Comparison of ENCODE assay signal across 21 cellular contexts in genomic region chr17:64053101-64053500, GRCh38. TPM values are rescaled to one million over a fixed set of nuclear protein-coding genes. Genes with fewer than 3 reads are reported as not detected.
DNase-seq lines count a peak whose midpoint lies in the region; ATAC-seq and TF ChIP-seq lines count a peak whose summit lies in the region.
"Had no signal": no experiment of that assay in that cellular context is flagged by ENCODE, and none has a peak within 500 bp of the region (broad histone marks: within the 10 kb centered on the region; RNA-seq: fewer than 3 reads in every experiment).

No MANE protein-coding gene starts in this region.

- no peak for TF ChIP-seq POLR2A in prostate gland (IDR thresholded peaks at IDR 0.05)

- no peak overlapping the region for H3K27ac ChIP-seq in CD8-positive, alpha-beta T cell (ENCODE audit: low read depth, low read length)
- H3K27ac ChIP-seq in prostate gland, result no peak overlapping the region
- H3K27ac ChIP-seq: BLaER1 treated with 17β-estradiol and CSF1 and Interleukin-3, amounts not matched to agents 10 nM and 100 nM; SJSA1 had no signal

- CTCF ChIA-PET in CD8-positive, alpha-beta T cell (lab: Charles Lee), result interaction anchor here (0.5 to 9.1 kb wide), 6 partner anchors 11 to 385 kb away, joined by 3 to 93 read pairs (median 4); partner anchors contain the start of genes ERN1 and GH1

- no peaks in the 10 kb centered on the region for H3K27me3 ChIP-seq in CD8-positive, alpha-beta T cell (ENCODE audit: insufficient read depth, low read length)
- no peaks in the 10 kb centered on the region for H3K27me3 ChIP-seq in prostate gland (replicated peaks; ENCODE audit: insufficient read depth)
- H3K27me3 ChIP-seq: BLaER1 treated with 17β-estradiol and CSF1 and Interleukin-3, amounts not matched to agents 10 nM and 100 nM; SJSA1 had no signal

- POLR2A ChIA-PET in CD8-positive, alpha-beta T cell (lab: Charles Lee), result interaction anchor here (0.6 to 4.2 kb wide), 4 partner anchors 27 to 93 kb away, joined by 4 to 28 read pairs (median 12); partner anchors contain the start of gene ERN1

- no peaks in the 10 kb centered on the region for H3K27me3 Mint-ChIP-seq in T-helper 2 cell treated with Interferon-gamma antibody and Interleukin-4, amounts not matched to agents 5 μg/mL and 100 μg/mL, for 36 hours (ENCODE audit: low read depth)
- no peaks in the 10 kb centered on the region for H3K27me3 Mint-ChIP-seq in CD8-positive, alpha-beta T cell (ENCODE audit: low read depth)
- H3K27me3 Mint-ChIP-seq in activated T-helper 17 cell treated with anti-CD3 and anti-CD28 coated beads, Interleukin-2, amount 50 U/mL, for 72 hours, result no peaks in the 10 kb centered on the region
- no peaks in the 10 kb centered on the region for H3K27me3 Mint-ChIP-seq in natural killer cell treated with Interleukin-12 subunit alpha and Interleukin-12 subunit beta and Interleukin-15 and Interleukin-18, amount 100 ng/mL, for 72 hours
- H3K27me3 Mint-ChIP-seq: IgD-negative memory B cell had no signal

- DNase-seq in T-helper 2 cell treated with Interferon-gamma antibody and Interleukin-4, amounts not matched to agents 5 μg/mL and 100 μg/mL, for 36 hours (ENCODE audit: low spot score), result no peak
- no peak for DNase-seq in T-helper 2 cell
- DNase-seq in CD8-positive, alpha-beta T cell, result no peak
- no peak for DNase-seq in natural killer cell treated with Interleukin-12 subunit alpha and Interleukin-12 subunit beta and Interleukin-15 and Interleukin-18, amount 100 ng/mL, for 72 hours (ENCODE audit: low spot score)
- DNase-seq in NCI-H1417 treated with DMSO at 0.1 percent for 48 hours (lab: John Stamatoyannopoulos, UW), result no peak
- DNase-seq in prostate gland (ENCODE audit: low spot score), result no peak
- DNase-seq: 8988T, EL, GF-D8, MV-4-11, NCI-H1694 treated with DMSO at 0.1 percent for 48 hours, NCI-H2081 treated with DMSO at 0.1 percent for 48 hours, NCI-H2171 treated with DMSO at 0.1 percent for 48 hours, NCI-H524 treated with DMSO at 0.1 percent for 48 hours, OCI-M1 had no signal

- peaks cover 59% of the 10 kb centered on the region for H3K4me1 Mint-ChIP-seq in T-helper 2 cell treated with Interferon-gamma antibody and Interleukin-4, amounts not matched to agents 5 μg/mL and 100 μg/mL, for 36 hours (ENCODE audit: low read depth)
- peaks cover 46% of the 10 kb centered on the region for H3K4me1 Mint-ChIP-seq in CD8-positive, alpha-beta T cell (ENCODE audit: low read depth)
- peaks cover 30% of the 10 kb centered on the region for H3K4me1 Mint-ChIP-seq in activated T-helper 17 cell treated with anti-CD3 and anti-CD28 coated beads, Interleukin-2, amount 50 U/mL, for 72 hours
- H3K4me1 Mint-ChIP-seq in natural killer cell treated with Interleukin-12 subunit alpha and Interleukin-12 subunit beta and Interleukin-15 and Interleukin-18, amount 100 ng/mL, for 72 hours (ENCODE audit: low read depth in 2 of 2), result peaks cover 33 to 54% of the 10 kb centered on the region in 2 donors

- intact Hi-C loops in CD8-positive, alpha-beta T cell (cut with DNase I, micrococcal nuclease), result no loop called here
- intact Hi-C loops in prostate gland (cut with DNase I), result loop anchor here (10.0 kb wide), 1 partner anchor 212 kb away; the partner anchor contains the start of gene TEX2

- peaks cover 2% of the 10 kb centered on the region for H3K36me3 ChIP-seq in CD8-positive, alpha-beta T cell (ENCODE audit: insufficient read depth, low read length)
- H3K36me3 ChIP-seq in prostate gland, result peaks cover 13 to 15% of the 10 kb centered on the region in 2 donors

- H3K4me1 ChIP-seq in CD8-positive, alpha-beta T cell (ENCODE audit: insufficient read depth, low read length), result peaks cover 35% of the 10 kb centered on the region
- H3K4me1 ChIP-seq in prostate gland (replicated peaks), result no peaks in the 10 kb centered on the region
- H3K4me1 ChIP-seq: SJSA1 had no signal

- H3K36me3 Mint-ChIP-seq in T-helper 2 cell treated with Interferon-gamma antibody and Interleukin-4, amounts not matched to agents 5 μg/mL and 100 μg/mL, for 36 hours (ENCODE audit: low read depth), result peaks cover 86% of the 10 kb centered on the region
- H3K36me3 Mint-ChIP-seq in CD8-positive, alpha-beta T cell, result peaks cover 87% of the 10 kb centered on the region
- H3K36me3 Mint-ChIP-seq in activated T-helper 17 cell treated with anti-CD3 and anti-CD28 coated beads, Interleukin-2, amount 50 U/mL, for 72 hours (ENCODE audit: low read depth), result peaks cover 100% of the 10 kb centered on the region
- peaks cover 44% of the 10 kb centered on the region for H3K36me3 Mint-ChIP-seq in natural killer cell treated with Interleukin-12 subunit alpha and Interleukin-12 subunit beta and Interleukin-15 and Interleukin-18, amount 100 ng/mL, for 72 hours

- no peaks in the 10 kb centered on the region for H3K9me3 Mint-ChIP-seq in T-helper 2 cell treated with Interferon-gamma antibody and Interleukin-4, amounts not matched to agents 5 μg/mL and 100 μg/mL, for 36 hours
- H3K9me3 Mint-ChIP-seq in CD8-positive, alpha-beta T cell, result no peaks in the 10 kb centered on the region
- H3K9me3 Mint-ChIP-seq in activated T-helper 17 cell treated with anti-CD3 and anti-CD28 coated beads, Interleukin-2, amount 50 U/mL, for 72 hours, result no peaks in the 10 kb centered on the region
- H3K9me3 Mint-ChIP-seq in natural killer cell treated with Interleukin-12 subunit alpha and Interleukin-12 subunit beta and Interleukin-15 and Interleukin-18, amount 100 ng/mL, for 72 hours, result no peaks in the 10 kb centered on the region

- H3K4me3 Mint-ChIP-seq in T-helper 2 cell treated with Interferon-gamma antibody and Interleukin-4, amounts not matched to agents 5 μg/mL and 100 μg/mL, for 36 hours, result no peak overlapping the region
- no peak overlapping the region for H3K4me3 Mint-ChIP-seq in CD8-positive, alpha-beta T cell
- no peak overlapping the region for H3K4me3 Mint-ChIP-seq in activated T-helper 17 cell treated with anti-CD3 and anti-CD28 coated beads, Interleukin-2, amount 50 U/mL, for 72 hours
- no peak overlapping the region for H3K4me3 Mint-ChIP-seq in natural killer cell treated with Interleukin-12 subunit alpha and Interleukin-12 subunit beta and Interleukin-15 and Interleukin-18, amount 100 ng/mL, for 72 hours
- H3K4me3 Mint-ChIP-seq: IgD-negative memory B cell had no signal

- TF ChIP-seq CTCF in CD8-positive, alpha-beta T cell (IDR thresholded peaks at IDR 0.05), result no peak
- no peak for TF ChIP-seq CTCF in prostate gland (IDR thresholded peaks at IDR 0.05)

- H3K27ac Mint-ChIP-seq in T-helper 2 cell treated with Interferon-gamma antibody and Interleukin-4, amounts not matched to agents 5 μg/mL and 100 μg/mL, for 36 hours, result peak overlapping the region; percentile 81
- H3K27ac Mint-ChIP-seq in CD8-positive, alpha-beta T cell, result peak overlapping the region; percentile 73
- H3K27ac Mint-ChIP-seq in activated T-helper 17 cell treated with anti-CD3 and anti-CD28 coated beads, Interleukin-2, amount 50 U/mL, for 72 hours, result peak overlapping the region; percentile 44
- peak overlapping the region; percentile 85 to 92 for H3K27ac Mint-ChIP-seq in natural killer cell treated with Interleukin-12 subunit alpha and Interleukin-12 subunit beta and Interleukin-15 and Interleukin-18, amount 100 ng/mL, for 72 hours
- H3K27ac Mint-ChIP-seq: IgD-negative memory B cell had no signal

- no peak overlapping the region for H3K4me3 ChIP-seq in CD8-positive, alpha-beta T cell (ENCODE audit: low read depth, low read length)
- no peak overlapping the region for H3K4me3 ChIP-seq in prostate gland
- H3K4me3 ChIP-seq: BLaER1 treated with 17β-estradiol and CSF1 and Interleukin-3, amounts not matched to agents 10 nM and 100 nM; SJSA1 had no signal

- no peaks in the 10 kb centered on the region for H3K9me3 ChIP-seq in CD8-positive, alpha-beta T cell (ENCODE audit: low read length)
- H3K9me3 ChIP-seq in prostate gland, result no peaks in the 10 kb centered on the region
- H3K9me3 ChIP-seq: BLaER1 treated with 17β-estradiol and CSF1 and Interleukin-3, amounts not matched to agents 10 nM and 100 nM; SJSA1 had no signal

- 98% methylated on average over 10 of the region's 10 CpGs for WGBS in prostate gland

- no peak for ATAC-seq in CD8-positive, alpha-beta T cell
- no peak for ATAC-seq in activated T-helper 17 cell treated with anti-CD3 and anti-CD28 coated beads, Interleukin-2, amount 50 U/mL, for 72 hours (replicated peaks)
- ATAC-seq in natural killer cell treated with Interleukin-12 subunit alpha and Interleukin-12 subunit beta and Interleukin-15 and Interleukin-18, amount 100 ng/mL, for 72 hours, result no peak
- ATAC-seq in HG02763 (IDR thresholded peaks at IDR 0.05; ENCODE audit: unreplicated experiment), result no peak
- ATAC-seq: Right ventricle myocardium inferior had no signal

RNA-seq across cellular contexts. Expression of gene ICAM2, which starts 32.7 kb away (rescaled TPM):
- 10 to 100 TPM; 38.0 to 38.7 TPM for total RNA-seq in CD8-positive, alpha-beta T cell
- total RNA-seq in activated T-helper 17 cell treated with anti-CD3 and anti-CD28 coated beads, Interleukin-2, amount 50 U/mL, for 72 hours, result 10 to 100 TPM; 43.0 to 54.9 TPM
- total RNA-seq in natural killer cell treated with Interleukin-12 subunit alpha and Interleukin-12 subunit beta and Interleukin-15 and Interleukin-18, amount 100 ng/mL, for 72 hours, result 10 to 100 TPM; 14.1 to 20.7 TPM
- total RNA-seq in prostate gland, result 10 to 100 TPM in 1 of 2 donors, 1 to 10 TPM in 1; 7.3 to 12.6 TPM

RNA-seq across cellular contexts. Expression of gene PRR29, which starts 55.0 kb away (rescaled TPM):
- under 1 TPM; 0.24 to 0.97 TPM for total RNA-seq in CD8-positive, alpha-beta T cell
- total RNA-seq in activated T-helper 17 cell treated with anti-CD3 and anti-CD28 coated beads, Interleukin-2, amount 50 U/mL, for 72 hours, result 1 to 10 TPM; 2.9 to 3.2 TPM
- total RNA-seq in natural killer cell treated with Interleukin-12 subunit alpha and Interleukin-12 subunit beta and Interleukin-15 and Interleukin-18, amount 100 ng/mL, for 72 hours, result 1 to 10 TPM in 1 of 2 donors, under 1 TPM in 1; 0.50 to 1.0 TPM
- under 1 TPM; 0.09 to 0.74 TPM for total RNA-seq in prostate gland
